ENCODE assay signal across 26 cellular contexts in the genomic region with DNA sequence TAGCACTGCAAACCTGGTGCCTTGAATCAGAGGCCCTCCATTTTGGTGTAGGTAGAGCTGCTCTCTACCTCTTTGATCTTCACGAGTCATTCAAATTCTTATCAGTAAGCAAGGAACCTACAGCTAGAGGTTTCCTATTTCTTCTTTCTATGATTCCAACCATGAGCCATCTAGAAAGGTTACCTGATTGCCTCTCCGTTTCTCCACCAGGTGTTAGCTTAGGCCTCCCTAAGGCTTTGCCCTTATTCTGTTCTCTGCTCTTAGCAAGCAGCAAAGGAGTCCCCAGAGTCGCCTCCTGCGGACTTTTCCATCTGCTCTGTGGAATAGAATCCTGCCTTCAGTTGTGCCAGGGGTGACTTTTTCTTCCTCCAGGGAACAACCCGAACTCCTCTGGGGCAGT.
"Had no signal": no experiment of that assay in that cellular context is flagged by ENCODE, and none has a peak within 500 bp of the region (broad histone marks: within the 10 kb centered on the region; RNA-seq: fewer than 3 reads in every experiment).

No MANE protein-coding gene starts in this region.

- FAIRE-seq: colon, RCC 7860 had no signal

- H3K4me3 ChIP-seq: MG63 had no signal

- H3K27me3 Mint-ChIP-seq: activated B cell treated with CpG ODN at 0.5 μM for 24 hours; activated naive CD4-positive, alpha-beta T cell treated with anti-CD3 and anti-CD28 coated beads, Interleukin-2, amount 10 ng/mL, durations not matched to agents 7 days and 5 days; activated naive CD8-positive, alpha-beta T cell treated with anti-CD3 and anti-CD28 coated beads for 36 hours; activated T-helper 17 cell treated with anti-CD3 and anti-CD28 coated beads, Interleukin-2, amount 50 U/mL, for 72 hours had no signal

- H3K4me3 Mint-ChIP-seq: activated B cell treated with CpG ODN at 0.5 μM for 24 hours; activated CD4-positive, alpha-beta T cell treated with anti-CD3 and anti-CD28 coated beads, Interleukin-2, amount 10 ng/mL, durations not matched to agents 24 days and 14 days; activated naive CD4-positive, alpha-beta T cell treated with anti-CD3 and anti-CD28 coated beads, Interleukin-2, amount 10 ng/mL, durations not matched to agents 7 days and 5 days; activated naive CD8-positive, alpha-beta T cell treated with anti-CD3 and anti-CD28 coated beads for 36 hours; activated T-helper 17 cell treated with anti-CD3 and anti-CD28 coated beads, Interleukin-2, amount 50 U/mL, for 72 hours; T-helper 1 cell treated with Interleukin-12 subunit alpha and Interleukin-12 subunit beta and Interleukin-4 antibody, amounts not matched to agents 30 μg/mL and 1 μg/mL, for 36 hours had no signal

- ATAC-seq: activated T-helper 17 cell treated with anti-CD3 and anti-CD28 coated beads, Interleukin-2, amount 50 U/mL, for 72 hours; PC-3 had no signal

- H3K27ac Mint-ChIP-seq: activated B cell treated with CpG ODN at 0.5 μM for 24 hours; activated CD4-positive, alpha-beta T cell treated with anti-CD3 and anti-CD28 coated beads, Interleukin-2, amount 10 ng/mL, durations not matched to agents 24 days and 14 days; activated naive CD4-positive, alpha-beta T cell treated with anti-CD3 and anti-CD28 coated beads, Interleukin-2, amount 10 ng/mL, durations not matched to agents 7 days and 5 days; activated naive CD8-positive, alpha-beta T cell treated with anti-CD3 and anti-CD28 coated beads for 36 hours; activated T-helper 17 cell treated with anti-CD3 and anti-CD28 coated beads, Interleukin-2, amount 50 U/mL, for 72 hours; T-helper 1 cell treated with Interleukin-12 subunit alpha and Interleukin-12 subunit beta and Interleukin-4 antibody, amounts not matched to agents 30 μg/mL and 1 μg/mL, for 36 hours had no signal

- H3K4me2 ChIP-seq: KMS-11 had no signal

- H3K27ac ChIP-seq: brain microvascular endothelial cell, KMS-11 had no signal

- DNase-seq: activated B cell treated with CpG ODN at 0.5 μM for 24 hours; activated CD4-positive, alpha-beta T cell treated with anti-CD3 and anti-CD28 coated beads for 1 hour; activated CD4-positive, alpha-beta T cell treated with anti-CD3 and anti-CD28 coated beads, Interleukin-2, amount 10 ng/mL, durations not matched to agents 24 days and 14 days; activated CD4-positive, alpha-beta T cell treated with anti-CD3 and anti-CD28 coated beads, Interleukin-2, amount 50 U/mL, for 48 hours; activated gamma-delta T cell treated with Interleukin-2 at 50 U/mL for 16 hours; activated naive CD4-positive, alpha-beta T cell treated with anti-CD3 and anti-CD28 coated beads, Interleukin-2, amount 10 ng/mL, durations not matched to agents 7 days and 5 days; activated naive CD8-positive, alpha-beta T cell treated with anti-CD3 and anti-CD28 coated beads for 36 hours; activated T-cell treated with anti-CD3 and anti-CD28 coated beads for 4 hours; activated T-cell treated with anti-CD3 and anti-CD28 coated beads, Interleukin-2, amount 50 U/mL, for 48 hours; brain microvascular endothelial cell; cerebellar nuclear complex; MG63; MV-4-11; NCI-H1092 treated with DMSO at 0.1 percent for 48 hours; NCI-H1417 treated with DMSO at 0.1 percent for 48 hours; NCI-H1930; NCI-H345; NCI-H510A treated with DMSO at 0.1 percent for 48 hours; NCI-H69; PC-3; SHP77 had no signal

- H3K4me1 Mint-ChIP-seq: activated B cell treated with CpG ODN at 0.5 μM for 24 hours; activated CD4-positive, alpha-beta T cell treated with anti-CD3 and anti-CD28 coated beads, Interleukin-2, amount 10 ng/mL, durations not matched to agents 24 days and 14 days; activated naive CD4-positive, alpha-beta T cell treated with anti-CD3 and anti-CD28 coated beads, Interleukin-2, amount 10 ng/mL, durations not matched to agents 7 days and 5 days; activated naive CD8-positive, alpha-beta T cell treated with anti-CD3 and anti-CD28 coated beads for 36 hours; activated T-helper 17 cell treated with anti-CD3 and anti-CD28 coated beads, Interleukin-2, amount 50 U/mL, for 72 hours had no signal

- H3K27me3 ChIP-seq: brain microvascular endothelial cell, MG63 had no signal

- H3K9me3 ChIP-seq: MG63 had no signal

- H3K9me3 Mint-ChIP-seq: activated B cell treated with CpG ODN at 0.5 μM for 24 hours; activated CD4-positive, alpha-beta T cell treated with anti-CD3 and anti-CD28 coated beads, Interleukin-2, amount 10 ng/mL, durations not matched to agents 24 days and 14 days; activated naive CD4-positive, alpha-beta T cell treated with anti-CD3 and anti-CD28 coated beads, Interleukin-2, amount 10 ng/mL, durations not matched to agents 7 days and 5 days; activated T-helper 17 cell treated with anti-CD3 and anti-CD28 coated beads, Interleukin-2, amount 50 U/mL, for 72 hours had no signal

- H3K36me3 Mint-ChIP-seq: activated naive CD4-positive, alpha-beta T cell treated with anti-CD3 and anti-CD28 coated beads, Interleukin-2, amount 10 ng/mL, durations not matched to agents 7 days and 5 days; activated naive CD8-positive, alpha-beta T cell treated with anti-CD3 and anti-CD28 coated beads for 36 hours had no signal

- H3K36me3 ChIP-seq: brain microvascular endothelial cell, MG63 had no signal
